ENCODE assay signal across 9 cellular contexts in genomic region chr1:65002156-65002507, GRCh38. TPM values are rescaled to one million over a fixed set of nuclear protein-coding genes. Genes with fewer than 3 reads are reported as not detected.
DNase-seq lines count a peak whose midpoint lies in the region; ATAC-seq and TF ChIP-seq lines count a peak whose summit lies in the region.
"Had no signal": no experiment of that assay in that cellular context is flagged by ENCODE, and none has a peak within 500 bp of the region (broad histone marks: within the 10 kb centered on the region; RNA-seq: fewer than 3 reads in every experiment).

No MANE protein-coding gene starts in this region.

- H3K36me3 ChIP-seq in SJSA1, result no peaks in the 10 kb centered on the region
- H3K36me3 ChIP-seq in fibroblast of lung (ENCODE audit: control insufficient read depth, insufficient read depth, low read length), result no peaks in the 10 kb centered on the region
- no peaks in the 10 kb centered on the region for H3K36me3 ChIP-seq in rectal smooth muscle tissue (ENCODE audit: control insufficient read depth, insufficient read depth, low read length)

- ATAC-seq in GM19452 (IDR thresholded peaks at IDR 0.05; ENCODE audit: unreplicated experiment) (peak; percentile 8), HG03045 (IDR thresholded peaks at IDR 0.05; ENCODE audit: unreplicated experiment) (no peak), HG03460 (IDR thresholded peaks at IDR 0.05; ENCODE audit: unreplicated experiment) (no peak), GM18870 (IDR thresholded peaks at IDR 0.05; ENCODE audit: unreplicated experiment) (no peak), GM21576 (IDR thresholded peaks at IDR 0.05; ENCODE audit: unreplicated experiment) (no peak)

- H3K4me2 ChIP-seq in fibroblast of lung (ENCODE audit: extremely low read depth, insufficient read depth, low read length), result peak overlapping the region; percentile 97

- peak overlapping the region; percentile 93 for H2AFZ ChIP-seq in fibroblast of lung (ENCODE audit: low read length)

- H3K4me1 ChIP-seq in SJSA1 (replicated peaks), result peaks cover 11% of the 10 kb centered on the region
- peaks cover 4% of the 10 kb centered on the region for H3K4me1 ChIP-seq in fibroblast of lung (ENCODE audit: control insufficient read depth, extremely low read depth, insufficient read depth, low read length)
- H3K4me1 ChIP-seq in rectal smooth muscle tissue (ENCODE audit: control insufficient read depth, insufficient read depth, low read length), result no peaks in the 10 kb centered on the region

- TF ChIP-seq CTCF in fibroblast of lung (conservative IDR thresholded peaks at IDR 0.05 in 1 of 2, IDR thresholded peaks at IDR 0.05 in 1 of 2; ENCODE audit: low read depth in 1 of 2, low read length in 2 of 2), result no peak

- H3K9me3 ChIP-seq in SJSA1 (replicated peaks), result no peaks in the 10 kb centered on the region
- no peaks in the 10 kb centered on the region for H3K9me3 ChIP-seq in fibroblast of lung (ENCODE audit: control insufficient read depth, insufficient read depth, low read depth, low read length)

- H3K9ac ChIP-seq in fibroblast of lung (ENCODE audit: insufficient read depth, low read length) (peak overlapping the region; percentile 93), rectal smooth muscle tissue (ENCODE audit: low read length) (no peak overlapping the region)

- DNase-seq in SJSA1 (ENCODE audit: low read depth in 1 of 2, low spot score in 2 of 2), result no peak
- DNase-seq in fibroblast of lung (ENCODE audit: low read depth in 2 of 2), result no peak

- no peaks in the 10 kb centered on the region for H3K79me2 ChIP-seq in fibroblast of lung (ENCODE audit: control insufficient read depth, insufficient read depth, low read length)

- peak overlapping the region; percentile 40 for H3K4me3 ChIP-seq in SJSA1
- H3K4me3 ChIP-seq in fibroblast of lung (replicated peaks in 1 of 4; ENCODE audit: control extremely low read depth in 1 of 4, insufficient read depth in 1 of 4, low read depth in 3 of 4, low read length in 4 of 4), result peak overlapping the region; percentile 60 to 72 (median 64)
- H3K4me3 ChIP-seq in rectal smooth muscle tissue (ENCODE audit: low read length), result peak overlapping the region; percentile 23
- H3K4me3 ChIP-seq: K562 had no signal

- H3K27ac ChIP-seq in SJSA1 (no peak overlapping the region), fibroblast of lung (ENCODE audit: insufficient read depth, low read length) (peak overlapping the region; percentile 91), rectal smooth muscle tissue (ENCODE audit: low read depth, low read length) (peak overlapping the region; percentile 91)

- H3K27me3 ChIP-seq in SJSA1 (replicated peaks), result peaks cover 28% of the 10 kb centered on the region
- no peaks in the 10 kb centered on the region for H3K27me3 ChIP-seq in fibroblast of lung (ENCODE audit: control insufficient read depth, insufficient read depth, low read length)
- no peaks in the 10 kb centered on the region for H3K27me3 ChIP-seq in rectal smooth muscle tissue (ENCODE audit: control insufficient read depth, insufficient read depth, low read length)

- no peaks in the 10 kb centered on the region for H4K20me1 ChIP-seq in fibroblast of lung (ENCODE audit: control insufficient read depth, extremely low read depth, insufficient read depth, low read length)

RNA-seq across cellular contexts. Expression of gene JAK1, which starts 35.8 kb away (rescaled TPM):
- total RNA-seq in SJSA1 (2014; rRNA removed; shearing (Covaris generic)), result 99.7 and 172 TPM in 2 replicates
- 145 and 152 TPM in 2 replicates for total RNA-seq in fibroblast of lung
- 131 and 144 TPM in 2 replicates for polyA plus RNA-seq in fibroblast of lung
- 92.7 and 111 TPM in 2 replicates for polyA plus RNA-seq in fibroblast of lung (2012)
- polyA minus RNA-seq in fibroblast of lung (ENCODE audit: low replicate concordance), result 132 and 135 TPM in 2 replicates
